In genomic region chr14:87934185-87934584, GRCh38 we compare ENCODE assay signal across 15 cellular contexts. TPM values are rescaled to one million over a fixed set of nuclear protein-coding genes. Genes with fewer than 3 reads are reported as not detected.
DNase-seq lines count a peak whose midpoint lies in the region; ATAC-seq and TF ChIP-seq lines count a peak whose summit lies in the region.
"Had no signal": no experiment of that assay in that cellular context is flagged by ENCODE, and none has a peak within 500 bp of the region (broad histone marks: within the 10 kb centered on the region; RNA-seq: fewer than 3 reads in every experiment).

No MANE protein-coding gene starts in this region.

- no peaks in the 10 kb centered on the region for H3K9me3 ChIP-seq in RWPE2 (ENCODE audit: severe bottlenecking)
- H3K9me3 ChIP-seq in aorta (ENCODE audit: control insufficient read depth, low read length): no peaks in the 10 kb centered on the region
- H3K9me3 ChIP-seq: adrenal gland had no signal

- DNase-seq in GM12865 (ENCODE audit: low read depth): peak; percentile 12
- DNase-seq in RWPE2 (ENCODE audit: low spot score): no peak
- DNase-seq in fibroblast of peridontal ligament (ENCODE audit: extremely low read depth): peak; percentile 4
- DNase-seq in aorta: no peak
- no peak for DNase-seq in nephron progenitor cell
- no peak for DNase-seq in activated naive CD4-positive, alpha-beta T cell (lab: John Stamatoyannopoulos, UW)
- DNase-seq: activated CD4-positive, alpha-beta T cell treated with anti-CD3 and anti-CD28 coated beads for 4 hours; activated T-cell treated with anti-CD3 and anti-CD28 coated beads, Interleukin-2, amount 50 U/mL, for 48 hours; adrenal gland; CD8-positive, alpha-beta memory T cell; NCI-H1694; nucleus accumbens had no signal

- 75 to 83% methylated on average over 3 of the region's 3 CpGs for WGBS in aorta, 2 donors

- intact Hi-C loops in aorta (cut with DNase I): no loop called here

- H3K4me3 Mint-ChIP-seq in nephron progenitor cell: no peak overlapping the region
- H3K4me3 Mint-ChIP-seq: CD8-positive, alpha-beta memory T cell; T-helper 1 cell treated with Interleukin-12 subunit alpha and Interleukin-12 subunit beta and Interleukin-4 antibody, amounts not matched to agents 30 μg/mL and 1 μg/mL, for 36 hours had no signal

- no peaks in the 10 kb centered on the region for H3K27me3 ChIP-seq in RWPE2 (ENCODE audit: insufficient read depth, poor library complexity, severe bottlenecking)
- no peaks in the 10 kb centered on the region for H3K27me3 ChIP-seq in aorta (ENCODE audit: control insufficient read depth in 1 of 2, insufficient read depth in 2 of 2, low read length in 1 of 2)
- H3K27me3 ChIP-seq: adrenal gland had no signal

- H3K9me3 Mint-ChIP-seq in nephron progenitor cell: peaks cover 21% of the 10 kb centered on the region

- TF ChIP-seq CTCF in GM12865 (IDR thresholded peaks at IDR 0.05; ENCODE audit: insufficient read depth, low read depth, low read length, missing control alignments) (no peak), RWPE2 (IDR thresholded peaks at IDR 0.05; ENCODE audit: poor library complexity, severe bottlenecking) (peak; percentile 39), nephron progenitor cell (IDR thresholded peaks at IDR 0.05) (no peak)

- no peak overlapping the region for H3K27ac ChIP-seq in RWPE2 (ENCODE audit: poor library complexity, severe bottlenecking)
- H3K27ac ChIP-seq in aorta (ENCODE audit: low read depth in 1 of 2, low read length in 2 of 2): no peak overlapping the region
- H3K27ac ChIP-seq: adrenal gland had no signal

- H3K36me3 ChIP-seq in RWPE2 (ENCODE audit: low read depth) (no peaks in the 10 kb centered on the region), aorta (ENCODE audit: control insufficient read depth in 1 of 2, insufficient read depth in 2 of 2, low read length in 1 of 2) (peaks cover 0 to 7% of the 10 kb centered on the region in 2 donors)

- H3K4me1 Mint-ChIP-seq in nephron progenitor cell: no peaks in the 10 kb centered on the region

- H3K36me3 Mint-ChIP-seq in nephron progenitor cell (ENCODE audit: low read depth): peaks cover 18% of the 10 kb centered on the region

- ATAC-seq in HG02885 (IDR thresholded peaks at IDR 0.05; ENCODE audit: poor library complexity, unreplicated experiment) (peak; percentile 71), RWPE2 (ENCODE audit: low read depth) (0 out of 3 replicates have a peak, but pooled peaks have one; percentile 46), aorta (ENCODE audit: low FRiP score) (no peak), HG02642 (IDR thresholded peaks at IDR 0.05; ENCODE audit: poor library complexity, unreplicated experiment) (no peak)

- H3K4me1 ChIP-seq in RWPE2 (ENCODE audit: insufficient read depth, poor library complexity, severe bottlenecking): no peaks in the 10 kb centered on the region
- H3K4me1 ChIP-seq in aorta (ENCODE audit: control insufficient read depth in 1 of 2, insufficient read depth in 2 of 2, low read length in 2 of 2): no peaks in the 10 kb centered on the region
- H3K4me1 ChIP-seq: adrenal gland had no signal

- no peak overlapping the region for H3K4me3 ChIP-seq in GM12865 (ENCODE audit: low read depth, low read length)
- H3K4me3 ChIP-seq in RWPE2 (ENCODE audit: severe bottlenecking): no peak overlapping the region
- no peak overlapping the region for H3K4me3 ChIP-seq in aorta (ENCODE audit: low read length in 2 of 2)
- H3K4me3 ChIP-seq: adrenal gland had no signal

- peaks cover 5% of the 10 kb centered on the region for H3K27me3 Mint-ChIP-seq in nephron progenitor cell (ENCODE audit: low read depth, poor library complexity)
- H3K27me3 Mint-ChIP-seq: CD8-positive, alpha-beta memory T cell had no signal

- H3K27ac Mint-ChIP-seq in nephron progenitor cell: no peak overlapping the region
- H3K27ac Mint-ChIP-seq: T-helper 1 cell treated with Interleukin-12 subunit alpha and Interleukin-12 subunit beta and Interleukin-4 antibody, amounts not matched to agents 30 μg/mL and 1 μg/mL, for 36 hours had no signal

RNA-seq across cellular contexts. Expression of gene GALC, which starts 58.8 kb away (rescaled TPM):
- total RNA-seq in aorta: 10 to 100 TPM; 22.5 to 26.6 TPM
- polyA plus RNA-seq in aorta: 10 to 100 TPM in 1 of 2 donors, 1 to 10 TPM in 1; 7.1 to 10.9 TPM

Comparison
In these comparisons a context has a peak if more than half of its experiments do, and no peak if none do; other contexts are left out.
1. DNase-seq: peak in GM12865 (single experiment) and fibroblast of peridontal ligament (single experiment); none in RWPE2 (single experiment), aorta (0 of 2), nephron progenitor cell (single experiment) and activated naive CD4-positive, alpha-beta T cell (0 of 4).
2. ATAC-seq: peak in HG02885 (single experiment) and RWPE2 (single experiment); none in aorta (single experiment) and HG02642 (single experiment).